ENCODE assay signal across 16 cellular contexts in the genomic region with DNA sequence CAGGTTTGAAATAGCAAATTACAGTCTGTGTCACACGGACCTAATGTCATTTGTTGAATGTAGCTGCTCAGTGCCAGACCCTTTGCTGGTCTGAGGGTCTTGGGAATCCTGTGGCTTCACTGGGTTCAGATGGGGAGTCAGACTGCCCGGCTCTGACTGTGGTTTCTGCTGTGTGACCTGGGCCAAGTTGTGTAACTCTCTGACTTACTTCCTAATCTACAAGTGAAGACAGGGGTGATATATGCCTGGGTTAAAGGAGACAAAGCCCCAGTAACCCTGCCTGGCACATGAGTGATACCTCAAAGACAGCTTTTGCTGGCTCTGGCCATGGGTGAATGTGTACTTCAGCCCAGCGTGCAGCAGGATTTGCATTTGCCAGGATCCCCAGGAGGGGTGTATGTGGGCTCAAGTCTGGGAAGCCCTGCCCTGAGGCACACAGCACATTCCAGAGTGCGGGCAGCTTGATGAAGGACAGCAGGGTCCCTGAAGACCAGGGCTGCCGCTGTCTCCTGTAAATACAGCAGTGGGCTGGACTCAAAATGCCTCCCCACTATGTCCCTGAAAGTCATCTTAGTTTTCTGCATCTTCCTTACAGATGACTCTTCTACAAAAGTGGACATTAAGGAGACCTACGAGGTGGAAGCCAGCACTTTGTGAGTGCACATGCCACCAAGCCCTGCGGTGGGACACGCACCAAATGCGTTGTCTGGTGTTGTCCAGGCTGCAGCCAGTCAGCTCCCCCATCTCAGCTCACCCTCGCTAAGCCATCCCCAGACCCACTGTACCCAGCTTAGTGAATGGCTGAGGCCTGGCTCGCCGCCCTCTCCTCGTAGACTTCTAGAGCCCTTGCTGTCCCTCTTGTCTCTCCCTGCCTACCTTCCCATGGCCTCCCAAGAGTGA. TPM values are rescaled to one million over a fixed set of nuclear protein-coding genes. Genes with fewer than 3 reads are reported as not detected.
DNase-seq lines count a peak whose midpoint lies in the region; ATAC-seq and TF ChIP-seq lines count a peak whose summit lies in the region.
"Had no signal": no experiment of that assay in that cellular context is flagged by ENCODE, and none has a peak within 500 bp of the region (broad histone marks: within the 10 kb centered on the region; RNA-seq: fewer than 3 reads in every experiment).

No MANE protein-coding gene starts in this region.

- CTCF ChIA-PET in CD8-positive, alpha-beta T cell (lab: Charles Lee): interaction anchor here (1.4 to 2.9 kb wide), 3 partner anchors 27 to 98 kb away, joined by 4 to 8 read pairs (median 4); no protein-coding TSS in a partner anchor
- CTCF ChIA-PET in activated CD8-positive, alpha-beta T cell treated with anti-CD3 and anti-CD28 coated beads, Interleukin-2, amount 10 ng/mL, durations not matched to agents 7 days and 5 days (lab: Charles Lee): interaction anchor here (0.7 to 2.6 kb wide), 3 partner anchors 63 to 99 kb away, joined by 3 to 10 read pairs (median 5); no protein-coding TSS in a partner anchor

- POLR2A ChIA-PET in CD8-positive, alpha-beta T cell (lab: Charles Lee): interaction anchor here (1.0 to 2.3 kb wide), 2 partner anchors 20 to 98 kb away, joined by 3 to 7 read pairs; no protein-coding TSS in a partner anchor
- POLR2A ChIA-PET in activated CD8-positive, alpha-beta T cell treated with anti-CD3 and anti-CD28 coated beads, Interleukin-2, amount 10 ng/mL, durations not matched to agents 7 days and 5 days (lab: Charles Lee): interaction anchor here (1.0 kb wide), 1 partner anchor 8 kb away, joined by 3 read pairs; no protein-coding TSS in a partner anchor

- peak overlapping the region; percentile 25 for H3K27ac Mint-ChIP-seq in CD8-positive, alpha-beta T cell
- peak overlapping the region; percentile 44 for H3K27ac Mint-ChIP-seq in activated CD8-positive, alpha-beta T cell treated with anti-CD3 and anti-CD28 coated beads, Interleukin-2, amount 10 ng/mL, durations not matched to agents 7 days and 5 days
- H3K27ac Mint-ChIP-seq: mesothelial cell of epicardium had no signal

- no peaks in the 10 kb centered on the region for H3K27me3 ChIP-seq in CD8-positive, alpha-beta T cell (ENCODE audit: insufficient read depth, low read length)
- no peaks in the 10 kb centered on the region for H3K27me3 ChIP-seq in lower lobe of right lung (ENCODE audit: low read depth)
- no peaks in the 10 kb centered on the region for H3K27me3 ChIP-seq in hepatocyte

- DNase-seq in CD8-positive, alpha-beta T cell: no peak
- DNase-seq in activated CD8-positive, alpha-beta T cell treated with anti-CD3 and anti-CD28 coated beads, Interleukin-2, amount 10 ng/mL, durations not matched to agents 7 days and 5 days: no peak
- DNase-seq in lower lobe of right lung: no peak
- no peak for DNase-seq in amygdala (lab: John Stamatoyannopoulos, UW)
- DNase-seq in hepatocyte (ENCODE audit: low spot score): no peak
- DNase-seq: activated T-cell treated with anti-CD3 and anti-CD28 coated beads, Interleukin-2, amount 50 U/mL, for 1 hour; CD4-positive, CD25-positive, alpha-beta regulatory T cell; erythroblast; IMR-90; NCI-H146; NCI-H510A treated with DMSO at 0.1 percent for 48 hours; stimulated activated naive CD4-positive, alpha-beta T cell had no signal

- WGBS in hepatocyte (ENCODE audit: low lambda C conversion rate, missing lambda C conversion rate): 89% methylated on average over 13 of the region's 13 CpGs

- no peaks in the 10 kb centered on the region for H3K27me3 Mint-ChIP-seq in CD8-positive, alpha-beta T cell (ENCODE audit: low read depth)
- no peaks in the 10 kb centered on the region for H3K27me3 Mint-ChIP-seq in activated CD8-positive, alpha-beta T cell treated with anti-CD3 and anti-CD28 coated beads, Interleukin-2, amount 10 ng/mL, durations not matched to agents 7 days and 5 days (ENCODE audit: low read depth)

- no peaks in the 10 kb centered on the region for H3K9me3 ChIP-seq in CD8-positive, alpha-beta T cell (ENCODE audit: low read length)
- H3K9me3 ChIP-seq in lower lobe of right lung (no peaks in the 10 kb centered on the region), hepatocyte (ENCODE audit: low read depth) (no peaks in the 10 kb centered on the region)

- H4K20me1 ChIP-seq in hepatocyte (ENCODE audit: insufficient read depth, poor library complexity, severe bottlenecking): no peaks in the 10 kb centered on the region

- H3K27ac ChIP-seq in 22Rv1 (peak overlapping the region; percentile 58), lower lobe of right lung (no peak overlapping the region), hepatocyte (no peak overlapping the region)
- H3K27ac ChIP-seq in CD8-positive, alpha-beta T cell (ENCODE audit: low read depth, low read length): no peak overlapping the region

- H3K4me3 Mint-ChIP-seq in CD8-positive, alpha-beta T cell: no peak overlapping the region
- H3K4me3 Mint-ChIP-seq in activated CD8-positive, alpha-beta T cell treated with anti-CD3 and anti-CD28 coated beads, Interleukin-2, amount 10 ng/mL, durations not matched to agents 7 days and 5 days: no peak overlapping the region
- H3K4me3 Mint-ChIP-seq: CD4-positive, CD25-positive, alpha-beta regulatory T cell; mesothelial cell of epicardium had no signal

- no peaks in the 10 kb centered on the region for H3K9me3 Mint-ChIP-seq in CD8-positive, alpha-beta T cell
- H3K9me3 Mint-ChIP-seq in activated CD8-positive, alpha-beta T cell treated with anti-CD3 and anti-CD28 coated beads, Interleukin-2, amount 10 ng/mL, durations not matched to agents 7 days and 5 days (ENCODE audit: insufficient read depth): no peaks in the 10 kb centered on the region
- H3K9me3 Mint-ChIP-seq: CD4-positive, CD25-positive, alpha-beta regulatory T cell; mesothelial cell of epicardium had no signal

- no peak for ATAC-seq in CD8-positive, alpha-beta T cell
- ATAC-seq in activated CD8-positive, alpha-beta T cell treated with anti-CD3 and anti-CD28 coated beads, Interleukin-2, amount 10 ng/mL, durations not matched to agents 7 days and 5 days: no peak
- ATAC-seq in lower lobe of right lung (peak; percentile 42 to 63), GM19328 (IDR thresholded peaks at IDR 0.05; ENCODE audit: unreplicated experiment) (no peak), HG03175 (IDR thresholded peaks at IDR 0.05; ENCODE audit: unreplicated experiment) (no peak)

- peaks cover 92% of the 10 kb centered on the region for H3K36me3 Mint-ChIP-seq in CD8-positive, alpha-beta T cell
- H3K36me3 Mint-ChIP-seq in activated CD8-positive, alpha-beta T cell treated with anti-CD3 and anti-CD28 coated beads, Interleukin-2, amount 10 ng/mL, durations not matched to agents 7 days and 5 days (ENCODE audit: low read depth): peaks cover 66% of the 10 kb centered on the region

- H3K4me1 ChIP-seq in CD8-positive, alpha-beta T cell (ENCODE audit: insufficient read depth, low read length): no peaks in the 10 kb centered on the region
- H3K4me1 ChIP-seq in lower lobe of right lung (no peaks in the 10 kb centered on the region), hepatocyte (ENCODE audit: insufficient read depth) (no peaks in the 10 kb centered on the region)

- H2AFZ ChIP-seq in hepatocyte: no peak overlapping the region

- no peaks in the 10 kb centered on the region for H3K9me2 ChIP-seq in hepatocyte (replicated peaks; ENCODE audit: insufficient read depth)

- no peaks in the 10 kb centered on the region for H3K79me2 ChIP-seq in hepatocyte

- no peak overlapping the region for H3K4me3 ChIP-seq in CD8-positive, alpha-beta T cell (ENCODE audit: low read depth, low read length)
- H3K4me3 ChIP-seq in lower lobe of right lung (no peak overlapping the region), hepatocyte (no peak overlapping the region)

- no peak overlapping the region for H3K4me2 ChIP-seq in hepatocyte

- no peak for TF ChIP-seq CTCF in 22Rv1 (IDR thresholded peaks at IDR 0.05)
- no peak for TF ChIP-seq CTCF in CD8-positive, alpha-beta T cell (IDR thresholded peaks at IDR 0.05)
- no peak for TF ChIP-seq CTCF in lower lobe of right lung (IDR thresholded peaks at IDR 0.05)
- no peak for TF ChIP-seq CTCF in hepatocyte (IDR thresholded peaks at IDR 0.05; ENCODE audit: poor library complexity)

- H3K36me3 ChIP-seq in CD8-positive, alpha-beta T cell (ENCODE audit: insufficient read depth, low read length): peaks cover 88% of the 10 kb centered on the region
- H3K36me3 ChIP-seq in lower lobe of right lung (peaks cover 100% of the 10 kb centered on the region), hepatocyte (replicated peaks; ENCODE audit: insufficient read depth, low read depth) (no peaks in the 10 kb centered on the region)

- intact Hi-C loops in CD8-positive, alpha-beta T cell (cut with DNase I, micrococcal nuclease): no loop called here
- intact Hi-C loops in lower lobe of right lung (cut with DNase I): no loop called here

- peaks cover 9% of the 10 kb centered on the region for H3K4me1 Mint-ChIP-seq in CD8-positive, alpha-beta T cell (ENCODE audit: low read depth)
- peaks cover 18% of the 10 kb centered on the region for H3K4me1 Mint-ChIP-seq in activated CD8-positive, alpha-beta T cell treated with anti-CD3 and anti-CD28 coated beads, Interleukin-2, amount 10 ng/mL, durations not matched to agents 7 days and 5 days (ENCODE audit: low read depth)
- H3K4me1 Mint-ChIP-seq: mesothelial cell of epicardium had no signal

RNA-seq across cellular contexts. Expression of a gene that starts 16.4 kb away (rescaled TPM):
- 1 to 10 TPM in 1 of 2 experiments, under 1 TPM in 1; 0.68 to 1.7 TPM for total RNA-seq in CD8-positive, alpha-beta T cell
- total RNA-seq in activated CD8-positive, alpha-beta T cell treated with anti-CD3 and anti-CD28 coated beads, Interleukin-2, amount 10 ng/mL, durations not matched to agents 7 days and 5 days: under 1 TPM; 0.05 to 0.16 TPM
- 2.5 TPM for total RNA-seq in lower lobe of right lung
- total RNA-seq in hepatocyte: 1.2 and 1.4 TPM in 2 replicates
- 2.0 and 3.9 TPM in 2 replicates for polyA plus RNA-seq in hepatocyte
- polyA plus RNA-seq: CD4-positive, CD25-positive, alpha-beta regulatory T cell had no signal

RNA-seq across cellular contexts. Expression of a gene that starts 39.1 kb away (rescaled TPM):
- total RNA-seq in CD8-positive, alpha-beta T cell: 10 to 100 TPM; 75.3 to 79.7 TPM
- total RNA-seq in activated CD8-positive, alpha-beta T cell treated with anti-CD3 and anti-CD28 coated beads, Interleukin-2, amount 10 ng/mL, durations not matched to agents 7 days and 5 days: 100 to 1,000 TPM; 133 to 137 TPM
- total RNA-seq in lower lobe of right lung (54.3 TPM), hepatocyte (44.5 and 55.9 TPM in 2 replicates)
- 54.3 and 54.6 TPM in 2 replicates for polyA plus RNA-seq in hepatocyte

Comparison
In these comparisons a context has a peak if more than half of its experiments do, and no peak if none do; other contexts are left out.
1. ATAC-seq: peak in lower lobe of right lung (2 of 2); none in CD8-positive, alpha-beta T cell (single experiment), activated CD8-positive, alpha-beta T cell treated with anti-CD3 and anti-CD28 coated beads, Interleukin-2, amount 10 ng/mL, durations not matched to agents 7 days and 5 days (single experiment), GM19328 (single experiment) and HG03175 (single experiment).